ENCODE assay signal across 16 cellular contexts in the genomic region with DNA sequence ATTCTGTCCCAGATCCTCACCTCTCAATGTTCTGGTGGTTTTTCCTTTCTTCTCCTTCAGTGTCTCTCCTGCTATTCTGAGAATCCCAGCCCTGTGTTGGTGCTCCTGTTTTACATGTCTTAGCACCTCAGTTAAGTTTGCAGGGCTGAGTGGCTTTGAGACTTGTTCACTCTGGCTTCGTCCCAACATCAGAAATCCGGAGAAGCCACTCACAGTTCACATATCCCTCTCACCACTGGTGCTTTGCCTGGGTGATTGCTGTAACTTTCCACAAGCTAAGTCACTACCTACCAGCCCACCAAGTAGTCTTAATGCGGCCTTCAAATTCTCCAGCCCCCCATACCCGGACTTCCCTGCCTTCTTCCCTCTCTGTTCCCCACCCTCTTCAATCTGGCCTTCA. TPM values are rescaled to one million over a fixed set of nuclear protein-coding genes. Genes with fewer than 3 reads are reported as not detected.
DNase-seq lines count a peak whose midpoint lies in the region; ATAC-seq and TF ChIP-seq lines count a peak whose summit lies in the region.
"Had no signal": no experiment of that assay in that cellular context is flagged by ENCODE, and none has a peak within 500 bp of the region (broad histone marks: within the 10 kb centered on the region; RNA-seq: fewer than 3 reads in every experiment).

No MANE protein-coding gene starts in this region.

- ATAC-seq in CD4-positive, alpha-beta T cell (ENCODE audit: poor library complexity), result no peak
- ATAC-seq in GM21367 (IDR thresholded peaks at IDR 0.05; ENCODE audit: unreplicated experiment), result no peak
- ATAC-seq: A549, GM23338 had no signal

- no peaks in the 10 kb centered on the region for H3K27me3 Mint-ChIP-seq in activated CD4-positive, alpha-beta T cell treated with anti-CD3 and anti-CD28 coated beads, Interleukin-2, amount 10 ng/mL, durations not matched to agents 7 days and 5 days
- no peaks in the 10 kb centered on the region for H3K27me3 Mint-ChIP-seq in CD4-positive, alpha-beta T cell
- H3K27me3 Mint-ChIP-seq in activated T-helper 2 cell treated with anti-CD3 and anti-CD28 coated beads, Interferon-gamma antibody, Interleukin-2, Interleukin-4, amounts not matched to agents 10 μg/mL and 5 μg/mL and 100 μg/mL, durations not matched to agents 14 hours and 24 hours and 36 hours (ENCODE audit: low read depth), result no peaks in the 10 kb centered on the region
- no peaks in the 10 kb centered on the region for H3K27me3 Mint-ChIP-seq in neural crest cell (ENCODE audit: low read depth)

- no peak overlapping the region for H3K4me3 ChIP-seq in OCI-LY7 (ENCODE audit: low read depth, low read length, poor library complexity, severe bottlenecking)
- H3K4me3 ChIP-seq: A549, GM23338, smooth muscle cell, tibial nerve had no signal

- peak overlapping the region; percentile 41 for H3K27ac ChIP-seq in CD4-positive, alpha-beta T cell (ENCODE audit: low read depth, low read length)
- H3K27ac ChIP-seq in OCI-LY7 (ENCODE audit: low read depth, low read length, poor library complexity, severe bottlenecking), result no peak overlapping the region
- H3K27ac ChIP-seq: A549, tibial nerve had no signal

- POLR2A ChIA-PET in activated CD4-positive, alpha-beta T cell treated with anti-CD3 and anti-CD28 coated beads, Interleukin-2, amount 10 ng/mL, durations not matched to agents 7 days and 5 days (lab: Charles Lee), result no interaction called here
- POLR2A ChIA-PET in CD4-positive, alpha-beta T cell (lab: Charles Lee), result interaction anchor here (0.6 to 3.0 kb wide), 10 partner anchors 17 to 163 kb away, joined by 3 to 34 read pairs (median 7); partner anchors contain the start of gene MED7
- POLR2A ChIA-PET in OCI-LY7 (lab: Charles Lee), result no interaction called here

- no peak for TF ChIP-seq CTCF in CD4-positive, alpha-beta T cell (IDR thresholded peaks at IDR 0.05)
- TF ChIP-seq CTCF in neural crest cell (conservative IDR thresholded peaks at IDR 0.05), result no peak
- TF ChIP-seq CTCF in OCI-LY7 (conservative IDR thresholded peaks at IDR 0.05; ENCODE audit: low read length), result no peak

- peak overlapping the region; percentile 76 for H3K4me3 Mint-ChIP-seq in activated CD4-positive, alpha-beta T cell treated with anti-CD3 and anti-CD28 coated beads, Interleukin-2, amount 10 ng/mL, durations not matched to agents 7 days and 5 days
- H3K4me3 Mint-ChIP-seq in CD4-positive, alpha-beta T cell, result peak overlapping the region; percentile 87
- peak overlapping the region; percentile 35 for H3K4me3 Mint-ChIP-seq in activated T-helper 2 cell treated with anti-CD3 and anti-CD28 coated beads, Interferon-gamma antibody, Interleukin-2, Interleukin-4, amounts not matched to agents 10 μg/mL and 5 μg/mL and 100 μg/mL, durations not matched to agents 14 hours and 24 hours and 36 hours (ENCODE audit: low read depth)
- H3K4me3 Mint-ChIP-seq in neural crest cell, result no peak overlapping the region
- H3K4me3 Mint-ChIP-seq: GM23338, nephron had no signal

- H3K36me3 ChIP-seq in OCI-LY7 (ENCODE audit: insufficient read depth, low read length), result peaks cover 98% of the 10 kb centered on the region

- H4K20me1 ChIP-seq in OCI-LY7 (ENCODE audit: insufficient read depth, low read length), result no peaks in the 10 kb centered on the region

- peaks cover 78% of the 10 kb centered on the region for H3K4me1 Mint-ChIP-seq in activated CD4-positive, alpha-beta T cell treated with anti-CD3 and anti-CD28 coated beads, Interleukin-2, amount 10 ng/mL, durations not matched to agents 7 days and 5 days
- H3K4me1 Mint-ChIP-seq in CD4-positive, alpha-beta T cell (ENCODE audit: low read depth), result peaks cover 81% of the 10 kb centered on the region
- H3K4me1 Mint-ChIP-seq in activated T-helper 2 cell treated with anti-CD3 and anti-CD28 coated beads, Interferon-gamma antibody, Interleukin-2, Interleukin-4, amounts not matched to agents 10 μg/mL and 5 μg/mL and 100 μg/mL, durations not matched to agents 14 hours and 24 hours and 36 hours (ENCODE audit: low read depth), result peaks cover 53% of the 10 kb centered on the region
- H3K4me1 Mint-ChIP-seq in neural crest cell, result no peaks in the 10 kb centered on the region
- H3K4me1 Mint-ChIP-seq: GM23338 had no signal

- H3K36me3 Mint-ChIP-seq in activated CD4-positive, alpha-beta T cell treated with anti-CD3 and anti-CD28 coated beads, Interleukin-2, amount 10 ng/mL, durations not matched to agents 7 days and 5 days (ENCODE audit: low read depth), result peaks cover 91% of the 10 kb centered on the region
- peaks cover 94% of the 10 kb centered on the region for H3K36me3 Mint-ChIP-seq in CD4-positive, alpha-beta T cell (ENCODE audit: low read depth)
- H3K36me3 Mint-ChIP-seq in activated T-helper 2 cell treated with anti-CD3 and anti-CD28 coated beads, Interferon-gamma antibody, Interleukin-2, Interleukin-4, amounts not matched to agents 10 μg/mL and 5 μg/mL and 100 μg/mL, durations not matched to agents 14 hours and 24 hours and 36 hours (ENCODE audit: low read depth), result peaks cover 83% of the 10 kb centered on the region
- no peaks in the 10 kb centered on the region for H3K36me3 Mint-ChIP-seq in neural crest cell (ENCODE audit: low read depth)

- H3K9me2 ChIP-seq in OCI-LY7 (ENCODE audit: insufficient read depth, low read length), result no peaks in the 10 kb centered on the region

- H3K27me3 ChIP-seq in CD4-positive, alpha-beta T cell (ENCODE audit: control insufficient read depth, insufficient read depth, low read length), result no peaks in the 10 kb centered on the region
- H3K27me3 ChIP-seq: tibial nerve had no signal

- peaks cover 6% of the 10 kb centered on the region for H3K4me1 ChIP-seq in OCI-LY7 (ENCODE audit: insufficient read depth, low read length, poor library complexity, severe bottlenecking)
- H3K4me1 ChIP-seq: A549, tibial nerve had no signal

- H3K4me2 ChIP-seq in OCI-LY7 (ENCODE audit: low read length), result no peak overlapping the region
- H3K4me2 ChIP-seq: A549, GM23338, smooth muscle cell had no signal

- DNase-seq in activated CD4-positive, alpha-beta T cell treated with anti-CD3 and anti-CD28 coated beads, Interleukin-2, amount 10 ng/mL, durations not matched to agents 7 days and 5 days, result no peak
- DNase-seq in activated CD4-positive, alpha-beta T cell treated with anti-CD3 and anti-CD28 coated beads, Interleukin-2, amount 50 U/mL, for 48 hours, result no peak
- no peak for DNase-seq in CD4-positive, alpha-beta T cell
- DNase-seq in activated T-helper 2 cell treated with anti-CD3 and anti-CD28 coated beads, Interferon-gamma antibody, Interleukin-2, Interleukin-4, amounts not matched to agents 10 μg/mL and 5 μg/mL and 100 μg/mL, durations not matched to agents 14 hours and 24 hours and 36 hours (ENCODE audit: low spot score), result no peak
- no peak for DNase-seq in neural crest cell (ENCODE audit: low read depth, low spot score)
- DNase-seq in OCI-LY7 (ENCODE audit: low spot score), result no peak
- no peak for DNase-seq in RKO (ENCODE audit: low spot score)
- DNase-seq: activated CD4-positive, alpha-beta T cell treated with anti-CD3 and anti-CD28 coated beads for 48 hours; activated gamma-delta T cell; NCI-H1436 treated with DMSO at 0.1 percent for 48 hours had no signal

- no peaks in the 10 kb centered on the region for H3K79me2 ChIP-seq in OCI-LY7 (ENCODE audit: insufficient read depth, low read depth, low read length)

- intact Hi-C loops in CD4-positive, alpha-beta T cell (cut with DNase I, micrococcal nuclease), result loop anchor here in 1 of 2 experiments (5.0 kb wide), 1 partner anchor 39 kb away; the partner anchor contains the start of gene CYFIP2
- intact Hi-C loops in activated T-helper 2 cell treated with anti-CD3 and anti-CD28 coated beads, Interferon-gamma antibody, Interleukin-2, Interleukin-4, amounts not matched to agents 10 μg/mL and 5 μg/mL and 100 μg/mL, durations not matched to agents 14 hours and 24 hours and 36 hours (cut with micrococcal nuclease), result no loop called here
- intact Hi-C loops in OCI-LY7 (cut with micrococcal nuclease; ENCODE audit: unreplicated experiment), result no loop called here

- H3K9me3 Mint-ChIP-seq in activated CD4-positive, alpha-beta T cell treated with anti-CD3 and anti-CD28 coated beads, Interleukin-2, amount 10 ng/mL, durations not matched to agents 7 days and 5 days, result peaks cover 4% of the 10 kb centered on the region
- no peaks in the 10 kb centered on the region for H3K9me3 Mint-ChIP-seq in CD4-positive, alpha-beta T cell
- no peaks in the 10 kb centered on the region for H3K9me3 Mint-ChIP-seq in activated T-helper 2 cell treated with anti-CD3 and anti-CD28 coated beads, Interferon-gamma antibody, Interleukin-2, Interleukin-4, amounts not matched to agents 10 μg/mL and 5 μg/mL and 100 μg/mL, durations not matched to agents 14 hours and 24 hours and 36 hours
- H3K9me3 Mint-ChIP-seq in neural crest cell, result no peaks in the 10 kb centered on the region
- H3K9me3 Mint-ChIP-seq: GM23338, nephron had no signal

- no TSS peak for BruUV-seq in OCI-LY7 (replicated peaks; lab: Mats Ljungman, UMichigan)

- CTCF ChIA-PET in activated CD4-positive, alpha-beta T cell treated with anti-CD3 and anti-CD28 coated beads, Interleukin-2, amount 10 ng/mL, durations not matched to agents 7 days and 5 days (lab: Charles Lee), result interaction anchor here (1.0 kb wide), 2 partner anchors 53 to 437 kb away, joined by 3 read pairs; no protein-coding TSS in a partner anchor
- CTCF ChIA-PET in CD4-positive, alpha-beta T cell (lab: Charles Lee), result interaction anchor here (0.5 to 1.7 kb wide), 4 partner anchors 22 to 437 kb away, joined by 3 to 7 read pairs (median 4); partner anchors contain the start of gene LSM11
- CTCF ChIA-PET in OCI-LY7 (lab: Charles Lee; ENCODE audit: unreplicated experiment), result interaction anchor here (2.2 kb wide), 1 partner anchor 53 kb away, joined by 6 read pairs; no protein-coding TSS in a partner anchor

- peak overlapping the region; percentile 96 for H3K27ac Mint-ChIP-seq in activated CD4-positive, alpha-beta T cell treated with anti-CD3 and anti-CD28 coated beads, Interleukin-2, amount 10 ng/mL, durations not matched to agents 7 days and 5 days
- H3K27ac Mint-ChIP-seq in CD4-positive, alpha-beta T cell, result peak overlapping the region; percentile 80
- H3K27ac Mint-ChIP-seq in activated T-helper 2 cell treated with anti-CD3 and anti-CD28 coated beads, Interferon-gamma antibody, Interleukin-2, Interleukin-4, amounts not matched to agents 10 μg/mL and 5 μg/mL and 100 μg/mL, durations not matched to agents 14 hours and 24 hours and 36 hours, result peak overlapping the region; percentile 80
- H3K27ac Mint-ChIP-seq in neural crest cell (ENCODE audit: unreplicated experiment), result peak overlapping the region; percentile 88
- H3K27ac Mint-ChIP-seq: GM23338, nephron had no signal

- no peaks in the 10 kb centered on the region for H3K9me3 ChIP-seq in CD4-positive, alpha-beta T cell (ENCODE audit: control insufficient read depth, low read length)
- H3K9me3 ChIP-seq in OCI-LY7 (ENCODE audit: low read length), result no peaks in the 10 kb centered on the region
- H3K9me3 ChIP-seq: A549, tibial nerve had no signal

- no peak overlapping the region for H2AFZ ChIP-seq in OCI-LY7 (ENCODE audit: low read length)
- H2AFZ ChIP-seq: GM23338 had no signal

RNA-seq across cellular contexts. Expression of gene CYFIP2, which starts 40.2 kb away (rescaled TPM):
- total RNA-seq in activated CD4-positive, alpha-beta T cell treated with anti-CD3 and anti-CD28 coated beads, Interleukin-2, amount 10 ng/mL, durations not matched to agents 7 days and 5 days, result 100 to 1,000 TPM; 452 to 606 TPM
- total RNA-seq in CD4-positive, alpha-beta T cell, result 100 to 1,000 TPM; 271 to 287 TPM
- 171 and 182 TPM in 2 replicates for total RNA-seq in activated T-helper 2 cell treated with anti-CD3 and anti-CD28 coated beads, Interferon-gamma antibody, Interleukin-2, Interleukin-4, amounts not matched to agents 10 μg/mL and 5 μg/mL and 100 μg/mL, durations not matched to agents 14 hours and 24 hours and 36 hours
- 74.5 and 76.6 TPM in 2 replicates for total RNA-seq in neural crest cell
- total RNA-seq in OCI-LY7 (2014; rRNA removed; shearing (Covaris generic)), result 221 and 258 TPM in 2 replicates
- total RNA-seq in OCI-LY7 (2022), result 419 and 461 TPM in 2 replicates
